Comparison of ENCODE assay signal across 17 cellular contexts in the genomic region with DNA sequence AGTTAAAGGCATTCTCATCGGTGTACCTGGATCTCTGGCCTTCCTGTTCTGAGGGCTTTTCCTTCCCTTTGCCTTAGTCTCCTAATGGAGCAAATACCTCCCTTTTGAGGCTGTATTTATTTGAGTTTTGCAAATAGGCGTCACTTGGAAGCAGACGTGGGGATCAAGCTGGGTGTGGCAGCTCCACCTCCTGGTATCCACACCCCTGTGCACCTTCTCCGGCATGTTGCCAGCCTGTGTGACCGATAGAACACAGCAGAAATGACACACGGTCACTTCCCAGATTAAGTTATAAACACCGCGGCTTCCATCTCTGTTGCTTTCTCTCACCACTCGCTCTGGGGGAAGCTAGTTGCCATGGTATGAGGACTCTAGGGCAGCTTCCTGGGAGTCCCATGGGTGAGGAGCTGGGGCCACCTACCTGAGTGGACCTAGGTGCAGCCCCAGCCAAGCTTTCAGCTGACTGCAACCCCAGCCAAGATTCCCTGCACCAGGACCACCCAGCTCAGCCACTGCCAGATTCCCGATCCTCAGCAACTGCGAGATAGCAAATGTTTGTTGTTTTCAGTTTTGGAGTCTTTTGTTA.
A peak's percentile ranks its signal among the peaks of the same experiment; 100 is the strongest.
DNase-seq lines count a peak whose midpoint lies in the region; ATAC-seq, FAIRE-seq and TF ChIP-seq lines count a peak whose summit lies in the region.
"Had no signal": no experiment of that assay in that cellular context is flagged by ENCODE, and none has a peak within 500 bp of the region (broad histone marks: within the 10 kb centered on the region; RNA-seq: fewer than 3 reads in every experiment).

No MANE protein-coding gene starts in this region.

- H3K27me3 ChIP-seq in suprapubic skin, result peaks cover 50% of the 10 kb centered on the region
- H3K27me3 ChIP-seq: BLaER1 treated with 17β-estradiol and CSF1 and Interleukin-3, amounts not matched to agents 10 nM and 100 nM; SJCRH30 had no signal

- H3K36me3 Mint-ChIP-seq in stimulated activated effector memory CD8-positive, alpha-beta T cell treated with anti-CD3 and anti-CD28 coated beads, Interleukin-12 subunit alpha, Interleukin-12 subunit beta, amount 100 ng/mL, for 72 hours, result no peaks in the 10 kb centered on the region
- H3K36me3 Mint-ChIP-seq: CD8-positive, alpha-beta T cell had no signal

- no peaks in the 10 kb centered on the region for H3K9me3 Mint-ChIP-seq in stimulated activated effector memory CD8-positive, alpha-beta T cell treated with anti-CD3 and anti-CD28 coated beads, Interleukin-12 subunit alpha, Interleukin-12 subunit beta, amount 100 ng/mL, for 72 hours
- H3K9me3 Mint-ChIP-seq: CD8-positive, alpha-beta T cell had no signal

- no peak for TF ChIP-seq POLR2A in suprapubic skin (IDR thresholded peaks at IDR 0.05)

- H3K36me3 ChIP-seq in suprapubic skin, result no peaks in the 10 kb centered on the region
- H3K36me3 ChIP-seq: BLaER1 treated with 17β-estradiol and CSF1 and Interleukin-3, amounts not matched to agents 10 nM and 100 nM; SJCRH30 had no signal

- no peak overlapping the region for H3K4me3 Mint-ChIP-seq in stimulated activated effector memory CD8-positive, alpha-beta T cell treated with anti-CD3 and anti-CD28 coated beads, Interleukin-12 subunit alpha, Interleukin-12 subunit beta, amount 100 ng/mL, for 72 hours
- H3K4me3 Mint-ChIP-seq: CD8-positive, alpha-beta T cell had no signal

- TF ChIP-seq EP300 in suprapubic skin (IDR thresholded peaks at IDR 0.05), result no peak

- no peak for FAIRE-seq in urothelium cell line (lab: Jason Lieb, UNC)
- FAIRE-seq: GM12878 had no signal

- no peak overlapping the region for H3K4me3 ChIP-seq in LNCaP clone FGC (ENCODE audit: low read depth, low read length)
- no peak overlapping the region for H3K4me3 ChIP-seq in suprapubic skin
- H3K4me3 ChIP-seq: BLaER1 treated with 17β-estradiol and CSF1 and Interleukin-3, amounts not matched to agents 10 nM and 100 nM; GM12878; SJCRH30 had no signal

- H3K27ac ChIP-seq in suprapubic skin, result no peak overlapping the region
- H3K27ac ChIP-seq: BLaER1 treated with 17β-estradiol and CSF1 and Interleukin-3, amounts not matched to agents 10 nM and 100 nM; SJCRH30 had no signal

- 85% methylated on average over 11 of the region's 11 CpGs for WGBS in suprapubic skin

- no peaks in the 10 kb centered on the region for H3K4me1 ChIP-seq in suprapubic skin
- H3K4me1 ChIP-seq: SJCRH30 had no signal

- peak; percentile 9; the same call in 1 of the 2 replicates for TF ChIP-seq CTCF in LNCaP clone FGC (IDR thresholded peaks at IDR 0.05; ENCODE audit: control insufficient read depth, extremely low read depth, insufficient read depth)
- no peak for TF ChIP-seq CTCF in suprapubic skin (IDR thresholded peaks at IDR 0.05)

- no peak overlapping the region for H3K27ac Mint-ChIP-seq in stimulated activated effector memory CD8-positive, alpha-beta T cell treated with anti-CD3 and anti-CD28 coated beads, Interleukin-12 subunit alpha, Interleukin-12 subunit beta, amount 100 ng/mL, for 72 hours
- H3K27ac Mint-ChIP-seq: CD8-positive, alpha-beta T cell had no signal

- H3K4me1 Mint-ChIP-seq in stimulated activated effector memory CD8-positive, alpha-beta T cell treated with anti-CD3 and anti-CD28 coated beads, Interleukin-12 subunit alpha, Interleukin-12 subunit beta, amount 100 ng/mL, for 72 hours, result no peaks in the 10 kb centered on the region

- H3K9me3 ChIP-seq in suprapubic skin, result no peaks in the 10 kb centered on the region
- H3K9me3 ChIP-seq: BLaER1 treated with 17β-estradiol and CSF1 and Interleukin-3, amounts not matched to agents 10 nM and 100 nM; SJCRH30 had no signal

- DNase-seq in LNCaP clone FGC (ENCODE audit: low read depth) (no peak), SW480 (ENCODE audit: low spot score) (peak; percentile 6), mesenteric fat pad (ENCODE audit: low spot score) (peak; percentile 43), suprapubic skin (ENCODE audit: low spot score in 2 of 2) (peak; percentile 22 to 60), urothelium cell line (ENCODE audit: low spot score) (no peak)
- no peak for DNase-seq in activated CD4-positive, alpha-beta T cell treated with anti-CD3 and anti-CD28 coated beads, Interleukin-2, amount 50 U/mL, for 1 hour
- DNase-seq in stimulated activated effector memory CD8-positive, alpha-beta T cell treated with anti-CD3 and anti-CD28 coated beads, Interleukin-12 subunit alpha, Interleukin-12 subunit beta, amount 100 ng/mL, for 72 hours (ENCODE audit: low spot score in 2 of 2), result no peak
- DNase-seq: Calu3; CD8-positive, alpha-beta T cell; EL; GOT3; NCI-H1092 treated with DMSO at 0.1 percent for 48 hours; NCI-H2107; NCI-H510A; SJCRH30 had no signal

- no peak for ATAC-seq in stimulated activated effector memory CD8-positive, alpha-beta T cell treated with anti-CD3 and anti-CD28 coated beads, Interleukin-12 subunit alpha, Interleukin-12 subunit beta, amount 100 ng/mL, for 72 hours
- ATAC-seq: CD8-positive, alpha-beta T cell; GM12878 had no signal

Comparison
In these comparisons a context has a peak if more than half of its experiments do, and no peak if none do; other contexts are left out.
1. DNase-seq: peak in SW480 (single experiment), mesenteric fat pad (single experiment) and suprapubic skin (2 of 2); none in LNCaP clone FGC (single experiment), activated CD4-positive, alpha-beta T cell treated with anti-CD3 and anti-CD28 coated beads, Interleukin-2, amount 50 U/mL, for 1 hour (single experiment), urothelium cell line (single experiment) and stimulated activated effector memory CD8-positive, alpha-beta T cell treated with anti-CD3 and anti-CD28 coated beads, Interleukin-12 subunit alpha, Interleukin-12 subunit beta, amount 100 ng/mL, for 72 hours (0 of 2).